In genomic region chr5:72226950-72227349, GRCh38 we compare ENCODE assay signal across 29 cellular contexts.
DNase-seq lines count a peak whose midpoint lies in the region; ATAC-seq, FAIRE-seq and TF ChIP-seq lines count a peak whose summit lies in the region.
"Had no signal": no experiment of that assay in that cellular context is flagged by ENCODE, and none has a peak within 500 bp of the region (broad histone marks: within the 10 kb centered on the region; RNA-seq: fewer than 3 reads in every experiment).

No MANE protein-coding gene starts in this region.

- no peak for TF ChIP-seq CTCF in GM12878 (IDR thresholded peaks at IDR 0.05 in 2 of 3, conservative IDR thresholded peaks at IDR 0.05 in 1 of 3; ENCODE audit: control insufficient read depth in 2 of 3, extremely low read depth in 1 of 3, insufficient read depth in 1 of 3, low read depth in 3 of 3, low read length in 3 of 3)
- no peak for TF ChIP-seq CTCF in psoas muscle (IDR thresholded peaks at IDR 0.05)

- CTCF ChIA-PET in GM12878 (lab: Yijun Ruan, JAX), result no interaction called here

- in situ Hi-C loops in GM12878 (cut with MboI), result no loop called here
- in situ Hi-C loops in G401 (cut with HindIII; ENCODE audit: low sequenced_read_pairs), result no loop called here

- no peak overlapping the region for H3K4me2 ChIP-seq in GM12878 (ENCODE audit: control insufficient read depth, insufficient read depth)

- SMC1A ChIA-PET in GM12878 (lab: Charles Lee; ENCODE audit: uncharacterized antibody, unreplicated experiment), result no interaction called here

- no TSS peak for BruUV-seq in GM12878 (replicated peaks; lab: Mats Ljungman, UMichigan)

- H4K20me1 ChIP-seq in GM12878 (ENCODE audit: control insufficient read depth, insufficient read depth), result no peaks in the 10 kb centered on the region

- no peak overlapping the region for H3K9ac ChIP-seq in GM12878 (ENCODE audit: control insufficient read depth, insufficient read depth, low read length)

- H3K9me3 ChIP-seq in GM12878 (replicated peaks; ENCODE audit: control insufficient read depth, insufficient read depth, low read length) (no peaks in the 10 kb centered on the region), psoas muscle (no peaks in the 10 kb centered on the region)
- H3K9me3 ChIP-seq: esophagus squamous epithelium, spleen had no signal

- no peak for FAIRE-seq in GM12878 (lab: Jason Lieb, UNC)
- FAIRE-seq: bronchial epithelial cell, GM18507 had no signal

- TF ChIP-seq POLR2A in GM12878 (IDR thresholded peaks at IDR 0.05; ENCODE audit: low read depth, low read length), result no peak

- 100% methylated on average over 2 of the region's 2 CpGs for WGBS in GM12878 (ENCODE audit: insufficient coverage, insufficient replicate concordance, low lambda C conversion rate, missing lambda C conversion rate)
- WGBS in psoas muscle, 3 donors, result 37 to 69% (median 50%) methylated on average over 2 of the region's 2 CpGs

- ATAC-seq in GM12878 (no peak), left cardiac atrium (peak; percentile 64 to 81), psoas muscle (peak; percentile 17 to 52 (median 38)), HG03095 (IDR thresholded peaks at IDR 0.05; ENCODE audit: unreplicated experiment) (no peak)
- ATAC-seq: activated CD8-positive, alpha-beta T cell treated with anti-CD3 and anti-CD28 coated beads for 36 hours; activated T-helper 17 cell treated with anti-CD3 and anti-CD28 coated beads, Interleukin-2, amount 50 U/mL, for 72 hours; HCT116; left lobe of liver; PC-3 had no signal

- DNase-seq in OCI-M1 (lab: John Stamatoyannopoulos, UW), result peak; percentile 92
- DNase-seq in GM12878 (ENCODE audit: low read depth, low spot score), result no peak
- DNase-seq in left cardiac atrium, result no peak
- no peak for DNase-seq in psoas muscle
- no peak for DNase-seq in RKO (ENCODE audit: low spot score)
- DNase-seq in G401 (ENCODE audit: low spot score), result no peak
- no peak for DNase-seq in activated CD4-positive, alpha-beta T cell treated with anti-CD3 and anti-CD28 coated beads, Interleukin-2, amount 50 U/mL, for 1 hour
- DNase-seq: ACHN; activated CD8-positive, alpha-beta T cell treated with anti-CD3 and anti-CD28 coated beads for 36 hours; cortex of kidney; DMS79 treated with DMSO at 0.1 percent for 48 hours; esophagus squamous epithelium; foreskin melanocyte; immature natural killer cell; naive B cell; NCI-H1436 treated with DMSO at 0.1 percent for 48 hours; NCI-H2107; NCI-H446; PC-3; SHP77 treated with DMSO at 0.1 percent for 48 hours; spleen; T-helper 9 cell; trophoblast cell had no signal

- RAD21 ChIA-PET in GM12878 (lab: Charles Lee; ENCODE audit: unreplicated experiment), result no interaction called here

- no peaks in the 10 kb centered on the region for H3K27me3 ChIP-seq in GM12878 (replicated peaks in 1 of 2; ENCODE audit: control insufficient read depth in 2 of 2, insufficient read depth in 2 of 2, low read length in 1 of 2)
- H3K27me3 ChIP-seq in psoas muscle (ENCODE audit: insufficient read depth in 3 of 3, low read length in 2 of 3), result no peaks in the 10 kb centered on the region
- H3K27me3 ChIP-seq: esophagus squamous epithelium, spleen had no signal

- no peak overlapping the region for H2AFZ ChIP-seq in GM12878 (ENCODE audit: control insufficient read depth, low read depth, low read length)

- H3K36me3 ChIP-seq in GM12878 (ENCODE audit: control insufficient read depth in 2 of 2, insufficient read depth in 2 of 2, low read length in 1 of 2) (peaks cover 19 to 63% of the 10 kb centered on the region in 2 experiments), psoas muscle (ENCODE audit: insufficient read depth in 1 of 2, low read depth in 1 of 2) (peaks cover 5 to 68% of the 10 kb centered on the region in 2 donors)

- no peaks in the 10 kb centered on the region for H3K79me2 ChIP-seq in GM12878 (ENCODE audit: control insufficient read depth, insufficient read depth, low read length)

- H3K4me1 ChIP-seq in GM12878 (ENCODE audit: control insufficient read depth, insufficient read depth, low read length) (peaks cover 5% of the 10 kb centered on the region), psoas muscle (peaks cover 6% of the 10 kb centered on the region)

- TF ChIP-seq EP300 in GM12878 (IDR thresholded peaks at IDR 0.05; ENCODE audit: borderline replicate concordance in 1 of 2, control insufficient read depth in 1 of 2, low read depth in 2 of 2, low read length in 2 of 2), result no peak

- POLR2A ChIA-PET in GM12878 (lab: Charles Lee), result no interaction called here

- no peak overlapping the region for H3K4me3 ChIP-seq in GM12878
- no peak overlapping the region for H3K4me3 ChIP-seq in psoas muscle
- H3K4me3 ChIP-seq: esophagus squamous epithelium, spleen had no signal

- H3K27ac ChIP-seq in GM12878 (ENCODE audit: control insufficient read depth, insufficient read depth), result no peak overlapping the region
- H3K27ac ChIP-seq in psoas muscle, result no peak overlapping the region
- H3K27ac ChIP-seq: esophagus squamous epithelium, spleen had no signal

- intact Hi-C loops in GM12878 (cut with micrococcal nuclease; ENCODE audit: unreplicated experiment), result no loop called here
- intact Hi-C loops in left cardiac atrium (cut with DNase I), result no loop called here
- intact Hi-C loops in psoas muscle (cut with DNase I), result no loop called here

- no peak for TF ChIP-seq RAD21 in GM12878 (IDR thresholded peaks at IDR 0.05; ENCODE audit: insufficient read depth, low read depth, low read length)

TF ChIP-seq in GM12878, 131 proteins besides CTCF, POLR2A, EP300 and RAD21:
- TF ChIP-seq SKIL (IDR thresholded peaks at IDR 0.05; ENCODE audit: low read depth, poor library complexity, severe bottlenecking) (no peak), TCF7 (IDR thresholded peaks at IDR 0.05; ENCODE audit: borderline replicate concordance) (0 out of 2 replicates have a peak, but pooled peaks have one; percentile 21), STAT1 (conservative IDR thresholded peaks at IDR 0.05) (no peak), RUNX3 (IDR thresholded peaks at IDR 0.05; ENCODE audit: low read length) (peak; percentile 22; the same call in 1 of the 2 replicates), CEBPZ (IDR thresholded peaks at IDR 0.05; ENCODE audit: low read depth, low read length) (no peak)

Comparison
In these comparisons a context has a peak if more than half of its experiments do, and no peak if none do; other contexts are left out.
1. ATAC-seq: peak in left cardiac atrium (2 of 2) and psoas muscle (4 of 4); none in GM12878 (single experiment) and HG03095 (single experiment).